7 cellular contexts compared by ENCODE assay signal in genomic region chr5:108727154-108727638, GRCh38. TPM values are rescaled to one million over a fixed set of nuclear protein-coding genes. Genes with fewer than 3 reads are reported as not detected.
DNase-seq lines count a peak whose midpoint lies in the region; ATAC-seq, FAIRE-seq and TF ChIP-seq lines count a peak whose summit lies in the region.

No MANE protein-coding gene starts in this region.

- no peaks in the 10 kb centered on the region for H3K9me1 ChIP-seq in K562 (ENCODE audit: control insufficient read depth, insufficient read depth, low read length)

- peak; percentile 75 for FAIRE-seq in K562 (lab: Jason Lieb, UNC)

- peaks cover 2 to 7% (median 3%) of the 10 kb centered on the region in 3 donors for H3K27me3 Mint-ChIP-seq in immature natural killer cell (ENCODE audit: low read depth in 3 of 3)
- H3K27me3 Mint-ChIP-seq in stimulated activated memory B cell treated with anti-CD40 and anti-IgM and Interleukin-4, amounts not matched to agents 10 μg/mL and 1 μg/mL and 100 μg/mL, for 72 hours, result no peaks in the 10 kb centered on the region

- H3K27ac ChIP-seq in K562 (ENCODE audit: extremely low read depth, low read depth, low read length), result peak overlapping the region; percentile 90

- H3K9ac ChIP-seq in K562 (ENCODE audit: insufficient read depth in 1 of 2, low read depth in 2 of 2, low read length in 2 of 2), result peak overlapping the region; percentile 96 to 99; a peak in 3 of 4 replicates

- ATAC-seq in K562 (peak; percentile 51), HG03139 (IDR thresholded peaks at IDR 0.05; ENCODE audit: unreplicated experiment) (no peak)
- ATAC-seq in stimulated activated memory B cell treated with anti-CD40 and anti-IgM and Interleukin-4, amounts not matched to agents 10 μg/mL and 1 μg/mL and 100 μg/mL, for 72 hours, result no peak

- 2% methylated on average over 8 of the region's 8 CpGs for WGBS in K562 (ENCODE audit: insufficient coverage, low coverage, missing lambda C conversion rate)

- CTCF ChIA-PET in K562 (lab: Yijun Ruan, JAX; ENCODE audit: low intra/inter-chr PET ratio), result no interaction called here

- H3K9me3 ChIP-seq in MG63 (no peaks in the 10 kb centered on the region), K562 (replicated peaks; ENCODE audit: control insufficient read depth, insufficient read depth, low read depth, low read length) (no peaks in the 10 kb centered on the region)

- TF ChIP-seq POLR2A in K562 (conservative IDR thresholded peaks at IDR 0.05), result no peak

- peaks cover 25 to 33% of the 10 kb centered on the region in 2 donors for H3K4me1 Mint-ChIP-seq in immature natural killer cell
- H3K4me1 Mint-ChIP-seq in stimulated activated memory B cell treated with anti-CD40 and anti-IgM and Interleukin-4, amounts not matched to agents 10 μg/mL and 1 μg/mL and 100 μg/mL, for 72 hours, result peaks cover 41% of the 10 kb centered on the region

- peak overlapping the region; percentile 98 for H2AFZ ChIP-seq in K562 (ENCODE audit: low read depth, low read length)

- intact Hi-C loops in K562 (cut with micrococcal nuclease), result loop anchor here (5.0 to 10.0 kb wide), 2 partner anchors 342 to 685 kb away; partner anchors contain the start of gene FBXL17

- no TSS peak for BruUV-seq in K562 (replicated peaks; lab: Mats Ljungman, UMichigan)

- peaks cover 20% of the 10 kb centered on the region for H3K79me2 ChIP-seq in K562 (ENCODE audit: control insufficient read depth, insufficient read depth, low read length)

- peak overlapping the region; percentile 82 to 96 (median 86) for H3K4me3 Mint-ChIP-seq in immature natural killer cell
- H3K4me3 Mint-ChIP-seq in stimulated activated memory B cell treated with anti-CD40 and anti-IgM and Interleukin-4, amounts not matched to agents 10 μg/mL and 1 μg/mL and 100 μg/mL, for 72 hours, result peak overlapping the region; percentile 80

- DNase-seq in Daoy (ENCODE audit: low read depth), result peak; percentile 9
- DNase-seq in MG63, result peak; percentile 51
- DNase-seq in K562 (ENCODE audit: extremely low read depth in 1 of 4, low spot score in 3 of 4), result peak; percentile 27 to 71 (median 42)
- DNase-seq in immature natural killer cell, result no peak
- DNase-seq in HT-29 (ENCODE audit: low spot score), result no peak

- peak overlapping the region; percentile 65 to 95 (median 84) for H3K27ac Mint-ChIP-seq in immature natural killer cell
- peak overlapping the region; percentile 97 for H3K27ac Mint-ChIP-seq in stimulated activated memory B cell treated with anti-CD40 and anti-IgM and Interleukin-4, amounts not matched to agents 10 μg/mL and 1 μg/mL and 100 μg/mL, for 72 hours

- no peaks in the 10 kb centered on the region for H4K20me1 ChIP-seq in K562 (replicated peaks; ENCODE audit: control insufficient read depth, insufficient read depth, low read length)

- POLR2A ChIA-PET in K562 (lab: Yijun Ruan, JAX), result interaction anchor here (0.5 to 5.3 kb wide), 14 partner anchors 10 to 962 kb away, joined by 3 to 49 read pairs (median 4); partner anchors contain the start of genes FER, MAN2A1 and PJA2

- peak overlapping the region; percentile 97 for H3K4me2 ChIP-seq in K562 (ENCODE audit: insufficient read depth, low read length)

- in situ Hi-C loops in K562 (cut with MboI), result no loop called here

- no peak for TF ChIP-seq RAD21 in K562 (CRISPR knock-in tag; conservative IDR thresholded peaks at IDR 0.05 in 1 of 2, IDR thresholded peaks at IDR 0.05 in 1 of 2)

- peaks cover 0 to 8% of the 10 kb centered on the region in 2 experiments; a peak in 2 of 5 replicates for H3K4me1 ChIP-seq in K562 (replicated peaks in 1 of 2; ENCODE audit: control insufficient read depth in 2 of 2, insufficient read depth in 2 of 2, low read length in 2 of 2)

- TF ChIP-seq CTCF in K562 (IDR thresholded peaks at IDR 0.05 in 2 of 3, conservative IDR thresholded peaks at IDR 0.05 in 1 of 3; ENCODE audit: insufficient read depth in 2 of 3, low read depth in 1 of 3, low read length in 3 of 3), result no peak

- H3K36me3 ChIP-seq in MG63 (peaks cover 4% of the 10 kb centered on the region; the same call in 1 of the 2 replicates), K562 (ENCODE audit: control insufficient read depth, insufficient read depth, low read length) (no peaks in the 10 kb centered on the region)

- H3K4me3 ChIP-seq in MG63, result peak overlapping the region; percentile 84
- H3K4me3 ChIP-seq in K562, result peak overlapping the region; percentile 56

- H3K36me3 Mint-ChIP-seq in immature natural killer cell, result no peaks in the 10 kb centered on the region
- H3K36me3 Mint-ChIP-seq in stimulated activated memory B cell treated with anti-CD40 and anti-IgM and Interleukin-4, amounts not matched to agents 10 μg/mL and 1 μg/mL and 100 μg/mL, for 72 hours, result no peaks in the 10 kb centered on the region

- H3K27me3 ChIP-seq in MG63, result no peaks in the 10 kb centered on the region
- no peaks in the 10 kb centered on the region for H3K27me3 ChIP-seq in K562 (ENCODE audit: control insufficient read depth in 2 of 2, insufficient read depth in 2 of 2, low read length in 2 of 2)

- H3K9me3 Mint-ChIP-seq in immature natural killer cell, result no peaks in the 10 kb centered on the region
- H3K9me3 Mint-ChIP-seq in stimulated activated memory B cell treated with anti-CD40 and anti-IgM and Interleukin-4, amounts not matched to agents 10 μg/mL and 1 μg/mL and 100 μg/mL, for 72 hours, result peaks cover 2% of the 10 kb centered on the region

- no peak for TF ChIP-seq EP300 in K562 (IDR thresholded peaks at IDR 0.05; ENCODE audit: low read length)

TF ChIP-seq in K562, 482 proteins besides CTCF, POLR2A, EP300 and RAD21 (continues in another document):
- TF ChIP-seq MBD2 (IDR thresholded peaks at IDR 0.05; ENCODE audit: borderline replicate concordance, low read depth) (no peak), MEF2D (tag; conservative IDR thresholded peaks at IDR 0.05; ENCODE audit: low read depth) (0 out of 2 replicates have a peak, but pooled peaks have one; percentile 12), ZKSCAN1 (IDR thresholded peaks at IDR 0.05; ENCODE audit: low read depth, low read length) (peak; percentile 92), GTF2E2 (tag; IDR thresholded peaks at IDR 0.05) (peak; percentile 47; the same call in 1 of the 2 replicates), THAP12 (CRISPR knock-in tag; IDR thresholded peaks at IDR 0.05) (no peak), ZNF143 (CRISPR knock-in tag; IDR thresholded peaks at IDR 0.05) (no peak), ETV1 (tag; conservative IDR thresholded peaks at IDR 0.05; ENCODE audit: low read depth) (0 out of 2 replicates have a peak, but pooled peaks have one; percentile 48), ZNF740 (CRISPR knock-in tag; IDR thresholded peaks at IDR 0.05) (peak; percentile 61; the same call in 1 of the 2 replicates), ZNF740 (tag; IDR thresholded peaks at IDR 0.05) (no peak), ZNF12 (CRISPR knock-in tag; IDR thresholded peaks at IDR 0.05) (no peak), NCOA1 (IDR thresholded peaks at IDR 0.05; ENCODE audit: low read depth) (peak; percentile 36; the same call in 1 of the 2 replicates)

RNA-seq across cellular contexts. Expression of gene FER, which starts 20.5 kb away (rescaled TPM):
- 21.0 and 37.1 TPM in 2 replicates for total RNA-seq in Daoy (2014; rRNA removed; shearing (Covaris generic))
- 5.9 and 9.9 TPM in 2 replicates for total RNA-seq in MG63 (2014; rRNA removed; shearing (Covaris generic); ENCODE audit: low replicate concordance)
- total RNA-seq in K562 (2011; cell fraction: chromatin; rRNA removed; ENCODE audit: low replicate concordance), result 11.5 and 57.2 TPM in 2 replicates
- total RNA-seq in K562 (2011; cell fraction: nucleolus; rRNA removed), result 3.0 and 4.7 TPM in 2 replicates
- 9.2 and 12.5 TPM in 2 replicates for total RNA-seq in K562 (2011; cell fraction: nucleoplasm; rRNA removed)
- total RNA-seq in K562 (2014; rRNA removed) (6.7 and 9.7 TPM in 2 replicates), K562 (2014; rRNA removed; fragmentation: Illumina TruSeq; extraction: Trizol) (18.2 and 22.5 TPM in 2 replicates), K562 (2015; rRNA removed; fragmentation: Illumina TruSeq; extraction: Trizol) (13.8 and 16.8 TPM in 2 replicates), K562 (2021) (14.3 and 16.7 TPM in 2 replicates)
- polyA plus RNA-seq in K562 (2011; rRNA removed) (6.4 and 8.5 TPM in 2 replicates), K562 (2014; fragmentation: Illumina TruSeq; extraction: Trizol) (6.9 and 8.9 TPM in 2 replicates), K562 (2014; fragmentation: Nextera tagmentation; extraction: Ambion mirVana) (10 to 100 TPM in 1 of 2 experiments, 1 to 10 TPM in 1; 8.8 to 10.3 TPM), K562 (2014; rRNA removed) (7.4 and 10.5 TPM in 2 replicates), immature natural killer cell (10 to 100 TPM in 2 of 3 donors, 1 to 10 TPM in 1; 6.1 to 23.9 (median 17.9) TPM)
- polyA plus RNA-seq in K562 (2011; cell fraction: cytosol; rRNA removed), result 0.64 and 1.4 TPM in 2 replicates
- polyA plus RNA-seq in K562 (2011; cell fraction: nucleus; rRNA removed), result 3.3 and 5.0 TPM in 2 replicates
- polyA plus RNA-seq in K562 (2012), result 7.3 and 8.2 TPM in 2 replicates
- 36.9 and 51.5 TPM in 2 replicates for polyA minus RNA-seq in K562 (2011; rRNA and poly(A)+ RNA removed)
- polyA minus RNA-seq in K562 (2011; cell fraction: cytosol; rRNA and poly(A)+ RNA removed), result 4.3 and 6.3 TPM in 2 replicates
- polyA minus RNA-seq in K562 (2011; cell fraction: nucleus; rRNA and poly(A)+ RNA removed), result 12.7 and 35.9 TPM in 2 replicates
- total RNA-seq in HT-29 (2014; rRNA removed; shearing (Covaris generic)), result 2.3 and 5.2 TPM in 2 replicates

Comparison
In these comparisons a context has a peak if more than half of its experiments do, and no peak if none do; other contexts are left out.
1. DNase-seq: peak in Daoy (single experiment), MG63 (single experiment) and K562 (4 of 4); none in immature natural killer cell (0 of 3) and HT-29 (single experiment).